In genomic region chr9:2179557-2179956, GRCh38 we compare ENCODE assay signal across 13 cellular contexts.
A peak's percentile ranks its signal among the peaks of the same experiment; 100 is the strongest.
DNase-seq lines count a peak whose midpoint lies in the region; ATAC-seq, FAIRE-seq and TF ChIP-seq lines count a peak whose summit lies in the region.
"Had no signal": no experiment of that assay in that cellular context is flagged by ENCODE, and none has a peak within 500 bp of the region (broad histone marks: within the 10 kb centered on the region; RNA-seq: fewer than 3 reads in every experiment).

No MANE protein-coding gene starts in this region.

- H3K9me3 ChIP-seq in CD8-positive, alpha-beta T cell (ENCODE audit: low read length), result no peaks in the 10 kb centered on the region
- no peaks in the 10 kb centered on the region for H3K9me3 ChIP-seq in OCI-LY1 (ENCODE audit: low read length)
- no peaks in the 10 kb centered on the region for H3K9me3 ChIP-seq in keratinocyte (ENCODE audit: control insufficient read depth, low read depth, low read length)
- H3K9me3 ChIP-seq in Peyer's patch, result no peaks in the 10 kb centered on the region
- H3K9me3 ChIP-seq: ascending aorta had no signal

- H3K4me2 ChIP-seq in OCI-LY1 (ENCODE audit: low read length) (no peak overlapping the region), keratinocyte (ENCODE audit: control insufficient read depth, extremely low read depth, insufficient read depth, low read depth, low read length) (no peak overlapping the region)

- peaks cover 65% of the 10 kb centered on the region for H3K36me3 Mint-ChIP-seq in CD8-positive, alpha-beta T cell
- H3K36me3 Mint-ChIP-seq in nephron progenitor cell (ENCODE audit: low read depth), result no peaks in the 10 kb centered on the region

- no peak for TF ChIP-seq CTCF in CD8-positive, alpha-beta T cell (IDR thresholded peaks at IDR 0.05)
- TF ChIP-seq CTCF in GM12875 (IDR thresholded peaks at IDR 0.05; ENCODE audit: borderline replicate concordance, insufficient read depth, low read depth, low read length) (0 out of 2 replicates have a peak, but pooled peaks have one; percentile 5), OCI-LY1 (IDR thresholded peaks at IDR 0.05; ENCODE audit: low read length) (peak; percentile 75), keratinocyte (optimal IDR thresholded peaks at IDR 0.05 in 1 of 3, IDR thresholded peaks at IDR 0.05 in 1 of 3, conservative IDR thresholded peaks at IDR 0.05 in 1 of 3; ENCODE audit: extremely low read depth in 1 of 3, insufficient read depth in 2 of 3, low read length in 3 of 3) (peak in 2 of 3 experiments; percentile 43 to 55), nephron progenitor cell (IDR thresholded peaks at IDR 0.05) (no peak), Peyer's patch (IDR thresholded peaks at IDR 0.05) (peak in 2 of 6 experiments; percentile 11 to 17)

- intact Hi-C loops in CD8-positive, alpha-beta T cell (cut with DNase I, micrococcal nuclease), result loop anchor here in 1 of 2 experiments (5.0 kb wide), 1 partner anchor 47 kb away; no protein-coding TSS in a partner anchor

- H3K4me1 ChIP-seq in CD8-positive, alpha-beta T cell (ENCODE audit: insufficient read depth, low read length), result no peaks in the 10 kb centered on the region
- H3K4me1 ChIP-seq in OCI-LY1 (ENCODE audit: insufficient read depth, low read length, severe bottlenecking) (peaks cover 9% of the 10 kb centered on the region), keratinocyte (ENCODE audit: control insufficient read depth, extremely low read depth, insufficient read depth, low read length) (peaks cover 3% of the 10 kb centered on the region), Peyer's patch (no peaks in the 10 kb centered on the region)
- H3K4me1 ChIP-seq: ascending aorta had no signal

- H3K4me1 Mint-ChIP-seq in CD8-positive, alpha-beta T cell (ENCODE audit: low read depth), result peaks cover 8% of the 10 kb centered on the region
- H3K4me1 Mint-ChIP-seq in nephron progenitor cell, result peaks cover 14% of the 10 kb centered on the region
- H3K4me1 Mint-ChIP-seq: activated CD8-positive, alpha-beta memory T cell treated with anti-CD3 and anti-CD28 coated beads, Interleukin-2, amount 10 ng/mL, durations not matched to agents 7 days and 5 days had no signal

- H3K27me3 Mint-ChIP-seq in CD8-positive, alpha-beta T cell (ENCODE audit: low read depth), result no peaks in the 10 kb centered on the region
- H3K27me3 Mint-ChIP-seq in nephron progenitor cell (ENCODE audit: low read depth, poor library complexity), result no peaks in the 10 kb centered on the region
- H3K27me3 Mint-ChIP-seq: activated CD8-positive, alpha-beta memory T cell treated with anti-CD3 and anti-CD28 coated beads, Interleukin-2, amount 10 ng/mL, durations not matched to agents 7 days and 5 days; IgD-negative memory B cell had no signal

- CTCF ChIA-PET in CD8-positive, alpha-beta T cell (lab: Charles Lee), result no interaction called here

- H3K9ac ChIP-seq in OCI-LY1 (ENCODE audit: low read length) (no peak overlapping the region), keratinocyte (ENCODE audit: control insufficient read depth, extremely low read depth, insufficient read depth, low read length) (no peak overlapping the region)

- H3K4me3 ChIP-seq in CD8-positive, alpha-beta T cell (ENCODE audit: low read depth, low read length), result no peak overlapping the region
- H3K4me3 ChIP-seq in GM12875 (ENCODE audit: low read depth, low read length) (no peak overlapping the region), OCI-LY1 (ENCODE audit: low read depth, low read length, poor library complexity, severe bottlenecking) (no peak overlapping the region), keratinocyte (ENCODE audit: control insufficient read depth in 2 of 3, extremely low read depth in 1 of 3, insufficient read depth in 2 of 3, low read depth in 1 of 3, low read length in 3 of 3) (no peak overlapping the region), Peyer's patch (no peak overlapping the region)
- H3K4me3 ChIP-seq: ascending aorta had no signal

- no peak overlapping the region for H3K27ac ChIP-seq in CD8-positive, alpha-beta T cell (ENCODE audit: low read depth, low read length)
- H3K27ac ChIP-seq in OCI-LY1 (ENCODE audit: low read depth, low read length, poor library complexity, severe bottlenecking), result no peak overlapping the region
- no peak overlapping the region for H3K27ac ChIP-seq in keratinocyte (ENCODE audit: control insufficient read depth, insufficient read depth, low read length)
- H3K27ac ChIP-seq in Peyer's patch, result no peak overlapping the region
- H3K27ac ChIP-seq: ascending aorta had no signal

- no peaks in the 10 kb centered on the region for H3K9me1 ChIP-seq in keratinocyte (ENCODE audit: control insufficient read depth, extremely low read depth, insufficient read depth, low read length)

- dilution Hi-C loops in keratinocyte (cut with MboI; ENCODE audit: extremely low pct_ligation_motif_present, low sequenced_read_pairs), result no loop called here

- no peaks in the 10 kb centered on the region for H3F3A ChIP-seq in OCI-LY1 (ENCODE audit: insufficient read depth, low read length)

- no peak for ATAC-seq in CD8-positive, alpha-beta T cell
- ATAC-seq in GM21367 (IDR thresholded peaks at IDR 0.05; ENCODE audit: unreplicated experiment), result no peak
- ATAC-seq: activated CD8-positive, alpha-beta memory T cell treated with anti-CD3 and anti-CD28 coated beads, Interleukin-2, amount 10 ng/mL, durations not matched to agents 7 days and 5 days had no signal

- H3K79me2 ChIP-seq in OCI-LY1 (ENCODE audit: insufficient read depth, low read length) (no peaks in the 10 kb centered on the region), keratinocyte (ENCODE audit: control insufficient read depth, insufficient read depth, low read length) (no peaks in the 10 kb centered on the region)

- no peaks in the 10 kb centered on the region for H3K9me3 Mint-ChIP-seq in CD8-positive, alpha-beta T cell
- no peaks in the 10 kb centered on the region for H3K9me3 Mint-ChIP-seq in nephron progenitor cell
- H3K9me3 Mint-ChIP-seq: IgD-negative memory B cell had no signal

- no peak overlapping the region for H2AFZ ChIP-seq in OCI-LY1 (ENCODE audit: low read length)
- no peak overlapping the region for H2AFZ ChIP-seq in keratinocyte (ENCODE audit: control insufficient read depth, low read length)

- H3K4me3 Mint-ChIP-seq in CD8-positive, alpha-beta T cell, result no peak overlapping the region
- H3K4me3 Mint-ChIP-seq in nephron progenitor cell, result no peak overlapping the region
- H3K4me3 Mint-ChIP-seq: activated CD8-positive, alpha-beta memory T cell treated with anti-CD3 and anti-CD28 coated beads, Interleukin-2, amount 10 ng/mL, durations not matched to agents 7 days and 5 days; IgD-negative memory B cell had no signal

- DNase-seq in CD8-positive, alpha-beta T cell, result no peak
- DNase-seq in keratinocyte (ENCODE audit: low read depth, low spot score) (no peak), nephron progenitor cell (no peak), Peyer's patch (no peak)
- DNase-seq: activated CD8-positive, alpha-beta memory T cell treated with anti-CD3 and anti-CD28 coated beads, Interleukin-2, amount 10 ng/mL, durations not matched to agents 7 days and 5 days; stimulated activated CD4-positive, alpha-beta T cell treated with anti-CD3 and anti-CD28 coated beads, Interleukin-4, amount 100 ng/mL, for 1 hour; substantia nigra had no signal

- peak; percentile 44 for FAIRE-seq in keratinocyte (lab: Jason Lieb, UNC)
- FAIRE-seq: D721Med had no signal

- no peaks in the 10 kb centered on the region for H3K27me3 ChIP-seq in CD8-positive, alpha-beta T cell (ENCODE audit: insufficient read depth, low read length)
- H3K27me3 ChIP-seq in OCI-LY1 (ENCODE audit: insufficient read depth, low read length) (no peaks in the 10 kb centered on the region), keratinocyte (ENCODE audit: control insufficient read depth, extremely low read depth, insufficient read depth, low read length) (no peaks in the 10 kb centered on the region), Peyer's patch (no peaks in the 10 kb centered on the region)
- H3K27me3 ChIP-seq: ascending aorta had no signal

- H3K36me3 ChIP-seq in CD8-positive, alpha-beta T cell (ENCODE audit: insufficient read depth, low read length), result peaks cover 5% of the 10 kb centered on the region
- H3K36me3 ChIP-seq in OCI-LY1 (ENCODE audit: insufficient read depth, low read length) (peaks cover 20% of the 10 kb centered on the region), keratinocyte (ENCODE audit: control insufficient read depth in 2 of 2, extremely low read depth in 1 of 2, insufficient read depth in 2 of 2, low read length in 2 of 2) (no peaks in the 10 kb centered on the region), Peyer's patch (peaks cover 0 to 30% (median 0%) of the 10 kb centered on the region in 3 donors)

- H4K20me1 ChIP-seq in OCI-LY1 (ENCODE audit: insufficient read depth, low read length), result no peaks in the 10 kb centered on the region
- H4K20me1 ChIP-seq in keratinocyte (ENCODE audit: control insufficient read depth, extremely low read depth, insufficient read depth, low read length), result no peaks in the 10 kb centered on the region

- no peak for TF ChIP-seq POLR2A in Peyer's patch (IDR thresholded peaks at IDR 0.05)

- H3K27ac Mint-ChIP-seq in CD8-positive, alpha-beta T cell, result peak overlapping the region; percentile 72
- no peak overlapping the region for H3K27ac Mint-ChIP-seq in nephron progenitor cell
- H3K27ac Mint-ChIP-seq: activated CD8-positive, alpha-beta memory T cell treated with anti-CD3 and anti-CD28 coated beads, Interleukin-2, amount 10 ng/mL, durations not matched to agents 7 days and 5 days had no signal

- no peaks in the 10 kb centered on the region for H3K9me2 ChIP-seq in OCI-LY1 (ENCODE audit: low read depth, low read length)

- POLR2A ChIA-PET in CD8-positive, alpha-beta T cell (lab: Charles Lee), result no interaction called here

Comparison
In these comparisons a context has a peak if more than half of its experiments do, and no peak if none do; other contexts are left out.
1. CTCF ChIP-seq: peak in GM12875 (single experiment), OCI-LY1 (single experiment) and keratinocyte (2 of 3); none in CD8-positive, alpha-beta T cell (single experiment) and nephron progenitor cell (single experiment).